Comparison of ENCODE assay signal across 38 cellular contexts in the genomic region with DNA sequence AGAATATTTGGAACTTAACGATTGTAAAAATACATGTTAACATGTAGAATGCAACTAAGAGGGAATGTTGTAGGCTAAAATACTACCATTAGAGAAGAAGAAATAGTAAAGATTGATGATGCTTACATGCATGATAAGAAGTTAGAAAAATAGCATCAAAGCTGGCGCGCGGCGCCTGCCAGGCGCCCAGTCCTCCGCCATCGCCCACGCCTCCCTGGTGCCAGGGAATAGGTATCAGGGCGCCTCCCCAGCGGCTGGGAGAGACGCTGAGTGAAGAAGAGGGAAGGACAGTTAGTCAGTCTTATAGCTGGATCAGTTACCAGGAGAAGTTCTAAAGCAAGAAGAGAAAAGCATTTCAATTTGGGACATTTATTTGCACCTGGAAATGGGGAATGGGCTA. TPM values are rescaled to one million over a fixed set of nuclear protein-coding genes. Genes with fewer than 3 reads are reported as not detected.
"Had no signal": no experiment of that assay in that cellular context is flagged by ENCODE, and none has a peak within 500 bp of the region (broad histone marks: within the 10 kb centered on the region; RNA-seq: fewer than 3 reads in every experiment).

No MANE protein-coding gene starts in this region.

- H3K27ac ChIP-seq: KMS-11 had no signal

- H3K9ac ChIP-seq: KMS-11 had no signal

- H3K27me3 ChIP-seq: MG63 had no signal

- H3K9me3 ChIP-seq: MG63 had no signal

- H3K4me3 ChIP-seq: MG63 had no signal

- DNase-seq: Karpas-422, Kasumi-1, MG63, MM.1S, MV-4-11, NCI-H1048, NCI-H1092, NCI-H1092 treated with DMSO at 0.1 percent for 48 hours, NCI-H1105, NCI-H1105 treated with DMSO at 0.1 percent for 48 hours, NCI-H1417, NCI-H1417 treated with DMSO at 0.1 percent for 48 hours, NCI-H1436, NCI-H1436 treated with DMSO at 0.1 percent for 48 hours, NCI-H146, NCI-H1694, NCI-H1694 treated with DMSO at 0.1 percent for 48 hours, NCI-H187, NCI-H187 treated with DMSO at 0.1 percent for 48 hours, NCI-H1930, NCI-H2029, NCI-H2029 treated with DMSO at 0.1 percent for 48 hours, NCI-H2081, NCI-H2081 treated with DMSO at 0.1 percent for 48 hours, NCI-H2107, NCI-H2171, NCI-H2171 treated with DMSO at 0.1 percent for 48 hours, NCI-H2227 treated with DMSO at 0.1 percent for 48 hours, NCI-H226, NCI-H345, NCI-H446, NCI-H446 treated with DMSO at 0.1 percent for 48 hours, NCI-H510A, NCI-H510A treated with DMSO at 0.1 percent for 48 hours had no signal

- H3K36me3 ChIP-seq: MG63 had no signal

- H3K4me2 ChIP-seq: KMS-11 had no signal

RNA-seq across cellular contexts. Expression of a gene that starts 36.0 kb away (rescaled TPM):
- total RNA-seq: LHCN-M2, MCF 10A, NCI-H460 had no signal
